In genomic region chr15:84658080-84658787, GRCh38 we compare ENCODE assay signal across 8 cellular contexts. TPM values are rescaled to one million over a fixed set of nuclear protein-coding genes. Genes with fewer than 3 reads are reported as not detected.
DNase-seq lines count a peak whose midpoint lies in the region; ATAC-seq and TF ChIP-seq lines count a peak whose summit lies in the region.

A gene with protein sequence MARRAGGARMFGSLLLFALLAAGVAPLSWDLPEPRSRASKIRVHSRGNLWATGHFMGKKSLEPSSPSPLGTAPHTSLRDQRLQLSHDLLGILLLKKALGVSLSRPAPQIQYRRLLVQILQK (minus strand): TSS chr15:84658199. CDS start chr15:84658152, 47 bp downstream.

- no peaks in the 10 kb centered on the region for H3K36me3 ChIP-seq in CD8-positive, alpha-beta memory T cell (ENCODE audit: insufficient read depth, low read length)

- H3K9me3 Mint-ChIP-seq in CD8-positive, alpha-beta memory T cell, result no peaks in the 10 kb centered on the region
- H3K9me3 Mint-ChIP-seq in endothelial cell (ENCODE audit: unreplicated experiment) (no peaks in the 10 kb centered on the region), mesothelial cell of epicardium (no peaks in the 10 kb centered on the region)

- no peaks in the 10 kb centered on the region for H3K27me3 ChIP-seq in CD8-positive, alpha-beta memory T cell (ENCODE audit: insufficient read depth, low read length, poor library complexity, severe bottlenecking)
- H3K27me3 ChIP-seq in HL-60 (ENCODE audit: insufficient read depth, poor library complexity, severe bottlenecking), result no peaks in the 10 kb centered on the region

- H3K9me3 ChIP-seq in CD8-positive, alpha-beta memory T cell (ENCODE audit: low read length), result no peaks in the 10 kb centered on the region

- H3K4me3 Mint-ChIP-seq in CD8-positive, alpha-beta memory T cell, result peak within 1 kb of the TSS; percentile 73 to 94 (median 80)
- H3K4me3 Mint-ChIP-seq in endothelial cell (ENCODE audit: unreplicated experiment), result peak within 1 kb of the TSS; percentile 89
- peak within 1 kb of the TSS; percentile 72 for H3K4me3 Mint-ChIP-seq in mesothelial cell of epicardium

- peaks cover 0 to 2% of the 10 kb centered on the region in 2 donors for H3K27me3 Mint-ChIP-seq in CD8-positive, alpha-beta memory T cell
- peaks cover 21% of the 10 kb centered on the region for H3K27me3 Mint-ChIP-seq in endothelial cell (ENCODE audit: unreplicated experiment)
- peaks cover 5% of the 10 kb centered on the region for H3K27me3 Mint-ChIP-seq in mesothelial cell of epicardium (ENCODE audit: low read depth)

- H3K27ac Mint-ChIP-seq in CD8-positive, alpha-beta memory T cell, result peak within 1 kb of the TSS; percentile 29 to 91 (median 79)
- peak within 1 kb of the TSS; percentile 30 for H3K27ac Mint-ChIP-seq in endothelial cell (ENCODE audit: unreplicated experiment)
- peak within 1 kb of the TSS; percentile 73 for H3K27ac Mint-ChIP-seq in mesothelial cell of epicardium

- H3K27ac ChIP-seq in CD8-positive, alpha-beta memory T cell (ENCODE audit: low read depth, low read length), result peak within 1 kb of the TSS; percentile 68
- peak within 1 kb of the TSS; percentile 68 for H3K27ac ChIP-seq in HL-60 (replicated peaks)

- peaks cover 0 to 7% (median 1%) of the 10 kb centered on the region in 3 donors for H3K36me3 Mint-ChIP-seq in CD8-positive, alpha-beta memory T cell
- H3K36me3 Mint-ChIP-seq in endothelial cell (ENCODE audit: low read depth, unreplicated experiment), result peaks cover 11% of the 10 kb centered on the region
- H3K36me3 Mint-ChIP-seq in mesothelial cell of epicardium, result no peaks in the 10 kb centered on the region

- POLR2A ChIA-PET in CD8-positive, alpha-beta memory T cell (lab: Charles Lee), result interaction anchor here (0.5 to 1.2 kb wide), 17 partner anchors 11 to 323 kb away, joined by 3 to 11 read pairs (median 4); partner anchors contain the start of genes SEC11A and ZSCAN2

- CTCF ChIA-PET in CD8-positive, alpha-beta memory T cell (lab: Charles Lee), result interaction anchor here (0.7 to 2.7 kb wide), 16 partner anchors 9 to 270 kb away, joined by 3 to 17 read pairs (median 4); partner anchors contain the start of genes SEC11A and ZSCAN2

- peak within 1 kb of the TSS; percentile 64 for H3K4me3 ChIP-seq in CD8-positive, alpha-beta memory T cell (ENCODE audit: low read length)
- peak within 1 kb of the TSS; percentile 53 for H3K4me3 ChIP-seq in HL-60 (replicated peaks; ENCODE audit: insufficient read depth, low read length)

- peak; percentile 81 to 91 (median 86) for DNase-seq in CD8-positive, alpha-beta memory T cell
- DNase-seq in HL-60 (ENCODE audit: low read depth in 1 of 2, low spot score in 1 of 2), result peak; percentile 72 to 90
- peak; percentile 75 to 96 for DNase-seq in NOMO-1 (lab: John Stamatoyannopoulos, UW; ENCODE audit: unreplicated experiment in 2 of 2)
- DNase-seq in activated CD8-positive, alpha-beta memory T cell treated with anti-CD3 and anti-CD28 coated beads, Interleukin-2, amount 50 U/mL, for 24 hours (ENCODE audit: extremely low read depth), result peak; percentile 53
- peak; percentile 82 for DNase-seq in endothelial cell (ENCODE audit: low spot score)
- DNase-seq in mesothelial cell of epicardium (ENCODE audit: low spot score in 2 of 2, unreplicated experiment in 2 of 2), result peak; percentile 62 to 68
- peak; percentile 75 to 76 for DNase-seq in stimulated activated CD8-positive, alpha-beta memory T cell treated with anti-CD3 and anti-CD28 coated beads, Interleukin-15, amount 100 ng/mL, for 48 hours (ENCODE audit: low read depth in 2 of 2)

- TF ChIP-seq CTCF in HL-60 (IDR thresholded peaks at IDR 0.05; ENCODE audit: insufficient read depth, low read length), result peak; percentile 10
- TF ChIP-seq CTCF in endothelial cell (IDR thresholded peaks at IDR 0.05; ENCODE audit: unreplicated experiment), result peak; percentile 41
- TF ChIP-seq CTCF in mesothelial cell of epicardium (IDR thresholded peaks at IDR 0.05; ENCODE audit: unreplicated experiment), result peak; percentile 37

- peaks cover 30 to 49% (median 47%) of the 10 kb centered on the region in 3 donors for H3K4me1 Mint-ChIP-seq in CD8-positive, alpha-beta memory T cell
- H3K4me1 Mint-ChIP-seq in endothelial cell (ENCODE audit: unreplicated experiment), result peaks cover 20% of the 10 kb centered on the region
- H3K4me1 Mint-ChIP-seq in mesothelial cell of epicardium, result peaks cover 25% of the 10 kb centered on the region

- H3K4me1 ChIP-seq in CD8-positive, alpha-beta memory T cell (ENCODE audit: insufficient read depth, low read length), result peaks cover 25% of the 10 kb centered on the region

- ATAC-seq in GM19452 (IDR thresholded peaks at IDR 0.05; ENCODE audit: unreplicated experiment), result peak; percentile 73

RNA-seq across cellular contexts. Expression of the gene that starts here (rescaled TPM):
- 1 to 10 TPM; 3.6 to 5.2 TPM for total RNA-seq in CD8-positive, alpha-beta memory T cell
- 3.9 TPM for polyA plus RNA-seq in CD8-positive, alpha-beta memory T cell
- total RNA-seq in endothelial cell (ENCODE audit: unreplicated experiment) (14.3 TPM), mesothelial cell of epicardium (6.4 to 7.6 TPM (median 6.7 TPM) in 3 replicates)

Comparison
In these comparisons a context has a peak if more than half of its experiments do, and no peak if none do; other contexts are left out.
1. Peak in every context shown above with its lines: DNase-seq, ATAC-seq, H3K4me3 ChIP-seq and H3K27ac ChIP-seq.